Comparison of ENCODE assay signal across 8 cellular contexts in genomic region chr5:109689740-109690455, GRCh38. TPM values are rescaled to one million over a fixed set of nuclear protein-coding genes. Genes with fewer than 3 reads are reported as not detected.
DNase-seq lines count a peak whose midpoint lies in the region; ATAC-seq lines count a peak whose summit lies in the region.

TSS of gene MAN2A1 (plus strand) at chr5:109689927. CDS start at chr5:109690418, 491 bp downstream.

- POLR2A ChIA-PET in activated CD4-positive, alpha-beta memory T cell treated with anti-CD3 and anti-CD28 coated beads, Interleukin-2, amount 10 ng/mL, durations not matched to agents 7 days and 5 days (lab: Charles Lee), result interaction anchor here (0.8 to 3.3 kb wide), 12 partner anchors 10 to 1308 kb away, joined by 3 to 33 read pairs (median 7); partner anchors contain the start of genes FBXL17 and PJA2

- H3K4me1 Mint-ChIP-seq in activated CD4-positive, alpha-beta memory T cell treated with anti-CD3 and anti-CD28 coated beads, Interleukin-2, amount 10 ng/mL, durations not matched to agents 7 days and 5 days, result peaks cover 50% of the 10 kb centered on the region
- H3K4me1 Mint-ChIP-seq in memory B cell, result peaks cover 29% of the 10 kb centered on the region

- H3K4me3 Mint-ChIP-seq in activated CD4-positive, alpha-beta memory T cell treated with anti-CD3 and anti-CD28 coated beads, Interleukin-2, amount 10 ng/mL, durations not matched to agents 7 days and 5 days, result peak within 1 kb of the TSS; percentile 86
- H3K4me3 Mint-ChIP-seq in memory B cell, result peak within 1 kb of the TSS; percentile 88

- peaks cover 2% of the 10 kb centered on the region for H3K9me3 Mint-ChIP-seq in activated CD4-positive, alpha-beta memory T cell treated with anti-CD3 and anti-CD28 coated beads, Interleukin-2, amount 10 ng/mL, durations not matched to agents 7 days and 5 days
- peaks cover 4% of the 10 kb centered on the region for H3K9me3 Mint-ChIP-seq in memory B cell

- H3K36me3 Mint-ChIP-seq in activated CD4-positive, alpha-beta memory T cell treated with anti-CD3 and anti-CD28 coated beads, Interleukin-2, amount 10 ng/mL, durations not matched to agents 7 days and 5 days (ENCODE audit: low read depth), result peaks cover 11% of the 10 kb centered on the region
- no peaks in the 10 kb centered on the region for H3K36me3 Mint-ChIP-seq in memory B cell

- ATAC-seq in GM18870 (IDR thresholded peaks at IDR 0.05; ENCODE audit: unreplicated experiment) (peak; percentile 39), HG03139 (IDR thresholded peaks at IDR 0.05; ENCODE audit: unreplicated experiment) (peak; percentile 47), memory B cell (ENCODE audit: low read depth) (peak; percentile 66)

- H3K27ac Mint-ChIP-seq in activated CD4-positive, alpha-beta memory T cell treated with anti-CD3 and anti-CD28 coated beads, Interleukin-2, amount 10 ng/mL, durations not matched to agents 7 days and 5 days, result peak within 1 kb of the TSS; percentile 90
- peak within 1 kb of the TSS; percentile 92 for H3K27ac Mint-ChIP-seq in memory B cell

- DNase-seq in AG08395 (ENCODE audit: low spot score) (peak; percentile 75), NCI-H69 (lab: John Stamatoyannopoulos, UW) (peak; percentile 88), memory B cell (ENCODE audit: low spot score in 2 of 2) (peak in 1 of 2 donors; percentile 78)
- peak; percentile 85 for DNase-seq in activated CD4-positive, alpha-beta memory T cell treated with anti-CD3 and anti-CD28 coated beads, Interleukin-2, amount 10 ng/mL, durations not matched to agents 7 days and 5 days
- peak; percentile 72 for DNase-seq in effector CD8-positive, alpha-beta T cell (lab: John Stamatoyannopoulos, UW)
- peak; percentile 54 for DNase-seq in stimulated activated CD8-positive, alpha-beta memory T cell treated with anti-CD3 and anti-CD28 coated beads, Interleukin-15, amount 100 ng/mL, for 1 hour (ENCODE audit: low read depth)

- no peaks in the 10 kb centered on the region for H3K27me3 Mint-ChIP-seq in activated CD4-positive, alpha-beta memory T cell treated with anti-CD3 and anti-CD28 coated beads, Interleukin-2, amount 10 ng/mL, durations not matched to agents 7 days and 5 days
- peaks cover 3% of the 10 kb centered on the region for H3K27me3 Mint-ChIP-seq in memory B cell

- CTCF ChIA-PET in activated CD4-positive, alpha-beta memory T cell treated with anti-CD3 and anti-CD28 coated beads, Interleukin-2, amount 10 ng/mL, durations not matched to agents 7 days and 5 days (lab: Charles Lee), result interaction anchor here (0.9 to 1.9 kb wide), 6 partner anchors 10 to 364 kb away, joined by 3 to 7 read pairs (median 4); partner anchors contain the start of gene PJA2

RNA-seq across cellular contexts. Expression of gene MAN2A1, which starts in this region (rescaled TPM):
- 10 to 100 TPM; 32.6 to 33.5 TPM for total RNA-seq in activated CD4-positive, alpha-beta memory T cell treated with anti-CD3 and anti-CD28 coated beads, Interleukin-2, amount 10 ng/mL, durations not matched to agents 7 days and 5 days
